In genomic region chr9:16245756-16246440, GRCh38 we compare ENCODE assay signal across 2 cellular contexts.
TF ChIP-seq lines count a peak whose summit lies in the region.

No MANE protein-coding gene starts in this region.

TF ChIP-seq in A549, 52 proteins besides CTCF, POLR2A, EP300 and RAD21:
- TF ChIP-seq HES2 (IDR thresholded peaks at IDR 0.05) (peak; percentile 15; the same call in 1 of the 2 replicates), TFCP2L1 (CRISPR knock-in tag; IDR thresholded peaks at IDR 0.05) (no peak), MAX (IDR thresholded peaks at IDR 0.05) (0 out of 2 replicates have a peak, but pooled peaks have one; percentile 35), CEBPB (IDR thresholded peaks at IDR 0.05) (peak in 1 of 2 experiments; percentile 87; a peak in 3 of 4 replicates), JUN (IDR thresholded peaks at IDR 0.05) (0 out of 5 replicates have a peak, but pooled peaks of 1 of the 2 experiments have one; percentile 28)

TF ChIP-seq in IMR-90, 13 proteins besides CTCF, POLR2A, EP300 and RAD21:
- TF ChIP-seq MXI1 (IDR thresholded peaks at IDR 0.05; ENCODE audit: borderline replicate concordance, low read depth, low read length) (no peak), CEBPB (IDR thresholded peaks at IDR 0.05; ENCODE audit: low read depth, low read length) (peak; percentile 44; the same call in 1 of the 2 replicates), BHLHE40 (IDR thresholded peaks at IDR 0.05; ENCODE audit: low read depth, low read length) (no peak)
TF ChIP-seq in IMR-90: peak in this region for 1.
